Comparison of ENCODE assay signal across 8 cellular contexts in the genomic region with DNA sequence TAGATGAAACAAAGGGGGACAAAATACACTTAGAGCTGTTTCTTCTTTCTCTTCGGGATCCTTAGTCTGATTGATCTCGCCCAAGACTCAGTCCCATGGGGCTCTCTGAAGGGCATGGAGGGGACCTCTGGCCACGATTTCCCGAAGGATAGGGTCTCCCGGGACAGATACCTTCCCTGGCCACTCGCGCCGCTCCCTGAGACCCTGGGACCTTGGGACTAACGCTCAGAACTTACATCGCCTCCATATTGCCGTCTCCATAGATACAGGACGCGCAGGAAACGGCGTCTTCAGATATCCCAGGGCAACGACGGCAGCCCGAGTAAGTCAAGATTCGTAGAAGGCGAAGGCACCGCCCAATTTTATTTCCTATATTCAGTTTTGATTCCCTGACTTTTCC. TPM values are rescaled to one million over a fixed set of nuclear protein-coding genes. Genes with fewer than 3 reads are reported as not detected.
A peak's percentile ranks its signal among the peaks of the same experiment; 100 is the strongest.
DNase-seq lines count a peak whose midpoint lies in the region; ATAC-seq and TF ChIP-seq lines count a peak whose summit lies in the region.

A gene with protein sequence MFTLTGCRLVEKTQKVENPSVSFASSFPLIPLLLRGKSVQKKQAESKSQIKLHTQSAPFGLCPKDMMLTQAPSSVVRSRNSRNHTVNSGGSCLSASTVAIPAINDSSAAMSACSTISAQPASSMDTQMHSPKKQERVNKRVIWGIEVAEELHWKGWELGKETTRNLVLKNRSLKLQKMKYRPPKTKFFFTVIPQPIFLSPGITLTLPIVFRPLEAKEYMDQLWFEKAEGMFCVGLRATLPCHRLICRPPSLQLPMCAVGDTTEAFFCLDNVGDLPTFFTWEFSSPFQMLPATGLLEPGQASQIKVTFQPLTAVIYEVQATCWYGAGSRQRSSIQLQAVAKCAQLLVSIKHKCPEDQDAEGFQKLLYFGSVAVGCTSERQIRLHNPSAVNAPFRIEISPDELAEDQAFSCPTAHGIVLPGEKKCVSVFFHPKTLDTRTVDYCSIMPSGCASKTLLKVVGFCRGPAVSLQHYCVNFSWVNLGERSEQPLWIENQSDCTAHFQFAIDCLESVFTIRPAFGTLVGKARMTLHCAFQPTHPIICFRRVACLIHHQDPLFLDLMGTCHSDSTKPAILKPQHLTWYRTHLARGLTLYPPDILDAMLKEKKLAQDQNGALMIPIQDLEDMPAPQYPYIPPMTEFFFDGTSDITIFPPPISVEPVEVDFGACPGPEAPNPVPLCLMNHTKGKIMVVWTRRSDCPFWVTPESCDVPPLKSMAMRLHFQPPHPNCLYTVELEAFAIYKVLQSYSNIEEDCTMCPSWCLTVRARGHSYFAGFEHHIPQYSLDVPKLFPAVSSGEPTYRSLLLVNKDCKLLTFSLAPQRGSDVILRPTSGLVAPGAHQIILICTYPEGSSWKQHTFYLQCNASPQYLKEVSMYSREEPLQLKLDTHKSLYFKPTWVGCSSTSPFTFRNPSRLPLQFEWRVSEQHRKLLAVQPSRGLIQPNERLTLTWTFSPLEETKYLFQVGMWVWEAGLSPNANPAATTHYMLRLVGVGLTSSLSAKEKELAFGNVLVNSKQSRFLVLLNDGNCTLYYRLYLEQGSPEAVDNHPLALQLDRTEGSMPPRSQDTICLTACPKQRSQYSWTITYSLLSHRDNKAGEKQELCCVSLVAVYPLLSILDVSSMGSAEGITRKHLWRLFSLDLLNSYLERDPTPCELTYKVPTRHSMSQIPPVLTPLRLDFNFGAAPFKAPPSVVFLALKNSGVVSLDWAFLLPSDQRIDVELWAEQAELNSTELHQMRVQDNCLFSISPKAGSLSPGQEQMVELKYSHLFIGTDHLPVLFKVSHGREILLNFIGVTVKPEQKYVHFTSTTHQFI (N-terminal part only) (minus strand): TSS at position 265 of the 400 bp plus-strand sequence. CDS start 2,468 bp downstream, outside the sequence.

- no peaks in the 10 kb centered on the region for H3K27me3 Mint-ChIP-seq in endothelial cell (ENCODE audit: unreplicated experiment)

- H3K9me2 ChIP-seq in neural cell (ENCODE audit: insufficient read depth, low read length), result no peaks in the 10 kb centered on the region

- TF ChIP-seq CTCF in heart right ventricle (IDR thresholded peaks at IDR 0.05) (no peak), endothelial cell (IDR thresholded peaks at IDR 0.05; ENCODE audit: unreplicated experiment) (no peak), neural cell (IDR thresholded peaks at IDR 0.05; ENCODE audit: poor library complexity, severe bottlenecking) (no peak)

- peaks cover 14% of the 10 kb centered on the region for H3K4me1 Mint-ChIP-seq in endothelial cell (ENCODE audit: unreplicated experiment)

- peak within 1 kb of the TSS; percentile 65 for H3K4me2 ChIP-seq in neural cell (ENCODE audit: low read length)

- peak within 1 kb of the TSS; percentile 11 for H2AFZ ChIP-seq in neural cell (ENCODE audit: low read depth, low read length)

- H4K20me1 ChIP-seq in neural cell (ENCODE audit: insufficient read depth), result no peaks in the 10 kb centered on the region

- H3K36me3 ChIP-seq in heart right ventricle (no peaks in the 10 kb centered on the region), SK-N-MC (ENCODE audit: insufficient read depth, low read length) (no peaks in the 10 kb centered on the region), neural cell (ENCODE audit: insufficient read depth, low read length) (no peaks in the 10 kb centered on the region)

- H3F3A ChIP-seq in neural cell (ENCODE audit: insufficient read depth, low read length, poor library complexity, severe bottlenecking), result no peaks in the 10 kb centered on the region

- intact Hi-C loops in heart right ventricle (cut with DNase I) (no loop called here), Right ventricle myocardium inferior (cut with DNase I) (no loop called here)

- H3K36me3 Mint-ChIP-seq in endothelial cell (ENCODE audit: low read depth, unreplicated experiment), result no peaks in the 10 kb centered on the region

- ATAC-seq in heart right ventricle (no peak), Right ventricle myocardium inferior (no peak), HG03460 (IDR thresholded peaks at IDR 0.05; ENCODE audit: unreplicated experiment) (no peak), HG02973 (IDR thresholded peaks at IDR 0.05; ENCODE audit: unreplicated experiment) (no peak)

- H3K4me3 Mint-ChIP-seq in endothelial cell (ENCODE audit: unreplicated experiment), result peak within 1 kb of the TSS; percentile 95

- no peak for TF ChIP-seq EP300 in neural cell (conservative IDR thresholded peaks at IDR 0.05; ENCODE audit: poor library complexity, severe bottlenecking)

- H3K9ac ChIP-seq in SK-N-MC (ENCODE audit: insufficient read length) (peak within 1 kb of the TSS; percentile 1), neural cell (ENCODE audit: low read length) (peak within 1 kb of the TSS; percentile 18)

- 1% methylated on average over 21 of the region's 21 CpGs for WGBS in heart right ventricle, 2 donors

- H3K4me1 ChIP-seq in heart right ventricle, result peaks cover 0 to 8% (median 0%) of the 10 kb centered on the region in 9 donors

- H3K9me3 ChIP-seq in heart right ventricle (no peaks in the 10 kb centered on the region), SK-N-MC (ENCODE audit: low read depth, low read length) (no peaks in the 10 kb centered on the region), neural cell (ENCODE audit: low read length) (no peaks in the 10 kb centered on the region)

- peak within 1 kb of the TSS; percentile 57 for H3K27ac Mint-ChIP-seq in endothelial cell (ENCODE audit: unreplicated experiment)

- no peaks in the 10 kb centered on the region for H3K9me3 Mint-ChIP-seq in endothelial cell (ENCODE audit: unreplicated experiment)

- H3K4me3 ChIP-seq in heart right ventricle (peak within 1 kb of the TSS in 6 of 10 donors; percentile 20 to 32 (median 29)), SK-N-MC (peak within 1 kb of the TSS; percentile 75), neural cell (ENCODE audit: low read length) (peak within 1 kb of the TSS; percentile 71)

- H3K27ac ChIP-seq in heart right ventricle (no peak within 1 kb of the TSS), SK-N-MC (no peak within 1 kb of the TSS), neural cell (ENCODE audit: low read length) (no peak within 1 kb of the TSS)

- no peaks in the 10 kb centered on the region for H3K79me2 ChIP-seq in neural cell (replicated peaks; ENCODE audit: insufficient read depth, low read length)

- DNase-seq in heart right ventricle (no peak), Right ventricle myocardium inferior (ENCODE audit: missing footprints) (no peak), SK-N-MC (ENCODE audit: low read depth, low spot score) (no peak), endothelial cell (ENCODE audit: low spot score) (peak; percentile 64), UCSD-AML1 (lab: John Stamatoyannopoulos, UW; ENCODE audit: unreplicated experiment) (no peak)

- peaks cover 0 to 98% (median 86%) of the 10 kb centered on the region in 7 donors for H3K27me3 ChIP-seq in heart right ventricle
- H3K27me3 ChIP-seq in neural cell (ENCODE audit: insufficient read depth, low read depth, low read length), result peaks cover 33% of the 10 kb centered on the region

- no peak for TF ChIP-seq RAD21 in neural cell (conservative IDR thresholded peaks at IDR 0.05)

TF ChIP-seq in neural cell, 6 proteins besides CTCF, POLR2A, EP300 and RAD21:
- TF ChIP-seq POLR2AphosphoS5 (IDR thresholded peaks at IDR 0.05), result no peak
- peak; percentile 92 for TF ChIP-seq MXI1 (conservative IDR thresholded peaks at IDR 0.05; ENCODE audit: poor library complexity, severe bottlenecking)
- TF ChIP-seq, protein P1, sequence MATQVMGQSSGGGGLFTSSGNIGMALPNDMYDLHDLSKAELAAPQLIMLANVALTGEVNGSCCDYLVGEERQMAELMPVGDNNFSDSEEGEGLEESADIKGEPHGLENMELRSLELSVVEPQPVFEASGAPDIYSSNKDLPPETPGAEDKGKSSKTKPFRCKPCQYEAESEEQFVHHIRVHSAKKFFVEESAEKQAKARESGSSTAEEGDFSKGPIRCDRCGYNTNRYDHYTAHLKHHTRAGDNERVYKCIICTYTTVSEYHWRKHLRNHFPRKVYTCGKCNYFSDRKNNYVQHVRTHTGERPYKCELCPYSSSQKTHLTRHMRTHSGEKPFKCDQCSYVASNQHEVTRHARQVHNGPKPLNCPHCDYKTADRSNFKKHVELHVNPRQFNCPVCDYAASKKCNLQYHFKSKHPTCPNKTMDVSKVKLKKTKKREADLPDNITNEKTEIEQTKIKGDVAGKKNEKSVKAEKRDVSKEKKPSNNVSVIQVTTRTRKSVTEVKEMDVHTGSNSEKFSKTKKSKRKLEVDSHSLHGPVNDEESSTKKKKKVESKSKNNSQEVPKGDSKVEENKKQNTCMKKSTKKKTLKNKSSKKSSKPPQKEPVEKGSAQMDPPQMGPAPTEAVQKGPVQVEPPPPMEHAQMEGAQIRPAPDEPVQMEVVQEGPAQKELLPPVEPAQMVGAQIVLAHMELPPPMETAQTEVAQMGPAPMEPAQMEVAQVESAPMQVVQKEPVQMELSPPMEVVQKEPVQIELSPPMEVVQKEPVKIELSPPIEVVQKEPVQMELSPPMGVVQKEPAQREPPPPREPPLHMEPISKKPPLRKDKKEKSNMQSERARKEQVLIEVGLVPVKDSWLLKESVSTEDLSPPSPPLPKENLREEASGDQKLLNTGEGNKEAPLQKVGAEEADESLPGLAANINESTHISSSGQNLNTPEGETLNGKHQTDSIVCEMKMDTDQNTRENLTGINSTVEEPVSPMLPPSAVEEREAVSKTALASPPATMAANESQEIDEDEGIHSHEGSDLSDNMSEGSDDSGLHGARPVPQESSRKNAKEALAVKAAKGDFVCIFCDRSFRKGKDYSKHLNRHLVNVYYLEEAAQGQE (IDR thresholded peaks at IDR 0.05; ENCODE audit: borderline replicate concordance), result no peak
- no peak for TF ChIP-seq EZH2 (IDR thresholded peaks at IDR 0.05; ENCODE audit: borderline replicate concordance, insufficient read depth, low read length, poor library complexity, severe bottlenecking)
- no peak for TF ChIP-seq TAF1 (IDR thresholded peaks at IDR 0.05; ENCODE audit: low read depth)
- no peak for TF ChIP-seq SMC3 (conservative IDR thresholded peaks at IDR 0.05; ENCODE audit: poor library complexity)
TF ChIP-seq in neural cell: peak in this region for 1.

RNA-seq across cellular contexts. Expression of the gene that starts here (rescaled TPM):
- not detected for total RNA-seq in heart right ventricle
- not detected for polyA plus RNA-seq in heart right ventricle
- not detected for total RNA-seq in Right ventricle myocardium inferior
- total RNA-seq in endothelial cell (ENCODE audit: unreplicated experiment), result 0.59 TPM
- polyA plus RNA-seq in neural cell, result 1.1 and 1.7 TPM in 2 replicates
- 0.24 and 0.46 TPM in 2 replicates for polyA minus RNA-seq in neural cell

Comparison
In these comparisons a context has a peak if more than half of its experiments do, and no peak if none do; other contexts are left out.
1. Peak in DNase-seq in endothelial cell; RNA of the gene not detected or under 1 TPM.